In genomic region chr5:109136906-109137305, GRCh38 we compare ENCODE assay signal across 36 cellular contexts.
"Had no signal": no experiment of that assay in that cellular context is flagged by ENCODE, and none has a peak within 500 bp of the region (broad histone marks: within the 10 kb centered on the region; RNA-seq: fewer than 3 reads in every experiment).

No MANE protein-coding gene starts in this region.

- H3K27me3 ChIP-seq: MG63 had no signal

- H3K9me3 ChIP-seq: MG63 had no signal

- H3K36me3 ChIP-seq: MG63 had no signal

- H3K4me3 ChIP-seq: MG63 had no signal

- DNase-seq: Karpas-422, Kasumi-1, MG63, MM.1S, MV-4-11, NCI-H1048, NCI-H1092, NCI-H1092 treated with DMSO at 0.1 percent for 48 hours, NCI-H1105, NCI-H1105 treated with DMSO at 0.1 percent for 48 hours, NCI-H1417, NCI-H1417 treated with DMSO at 0.1 percent for 48 hours, NCI-H1436, NCI-H1436 treated with DMSO at 0.1 percent for 48 hours, NCI-H146, NCI-H1694, NCI-H1694 treated with DMSO at 0.1 percent for 48 hours, NCI-H187, NCI-H187 treated with DMSO at 0.1 percent for 48 hours, NCI-H1930, NCI-H2029 treated with DMSO at 0.1 percent for 48 hours, NCI-H2081, NCI-H2081 treated with DMSO at 0.1 percent for 48 hours, NCI-H2107, NCI-H2171, NCI-H2171 treated with DMSO at 0.1 percent for 48 hours, NCI-H2227 treated with DMSO at 0.1 percent for 48 hours, NCI-H226, NCI-H345, NCI-H446, NCI-H446 treated with DMSO at 0.1 percent for 48 hours, NCI-H510A, NCI-H510A treated with DMSO at 0.1 percent for 48 hours, NCI-H524, NCI-H524 treated with DMSO at 0.1 percent for 48 hours, NCI-H526 had no signal
